ENCODE assay signal across 21 cellular contexts in the genomic region with DNA sequence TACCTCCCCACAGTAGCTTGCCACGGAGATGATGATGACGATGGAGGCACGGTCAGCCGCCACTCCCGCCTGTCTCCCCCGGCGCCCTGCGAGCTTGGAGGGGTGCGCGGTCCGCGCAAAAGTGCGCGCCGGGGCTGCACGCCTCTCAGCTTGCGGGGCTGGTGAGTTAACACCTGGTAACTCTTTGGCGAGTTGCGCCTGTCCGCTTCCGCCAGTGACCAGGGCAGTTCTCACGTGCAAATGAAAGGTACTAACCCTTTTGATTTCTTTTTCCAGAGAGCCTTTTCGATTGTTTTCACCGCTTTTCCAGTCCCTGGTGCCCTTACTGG. TPM values are rescaled to one million over a fixed set of nuclear protein-coding genes. Genes with fewer than 3 reads are reported as not detected.
DNase-seq lines count a peak whose midpoint lies in the region; ATAC-seq and TF ChIP-seq lines count a peak whose summit lies in the region.
"Had no signal": no experiment of that assay in that cellular context is flagged by ENCODE, and none has a peak within 500 bp of the region (broad histone marks: within the 10 kb centered on the region; RNA-seq: fewer than 3 reads in every experiment).

No MANE protein-coding gene starts in this region.

- H3K9me3 ChIP-seq in AG04450 (ENCODE audit: control insufficient read depth, insufficient read depth, low read length) (peaks cover 5% of the 10 kb centered on the region; the same call in 1 of the 2 replicates), endodermal cell (ENCODE audit: control insufficient read depth, low read length) (no peaks in the 10 kb centered on the region)
- H3K9me3 ChIP-seq: colonic mucosa had no signal

- H3K9me3 Mint-ChIP-seq in WTC11 (no peaks in the 10 kb centered on the region), endodermal cell (no peaks in the 10 kb centered on the region), nephron (no peaks in the 10 kb centered on the region)

- 3 to 5% methylated on average over 9 to 24 of the region's 24 CpGs for WGBS in endodermal cell (ENCODE audit: insufficient coverage in 1 of 2, insufficient read length in 1 of 2), 2 experiments

- H3K27ac Mint-ChIP-seq in WTC11: no peak overlapping the region
- H3K27ac Mint-ChIP-seq in endodermal cell: no peak overlapping the region
- H3K27ac Mint-ChIP-seq in nephron: no peak overlapping the region
- H3K27ac Mint-ChIP-seq: CD4-positive, alpha-beta memory T cell; natural killer cell treated with Interleukin-12 subunit alpha and Interleukin-12 subunit beta and Interleukin-15 and Interleukin-18, amount 100 ng/mL, for 72 hours; stimulated activated naive CD8-positive, alpha-beta T cell treated with anti-CD3 and anti-CD28 coated beads, Interleukin-15, amount 100 ng/mL, for 72 hours had no signal

- H3K27me3 ChIP-seq in AG04450 (ENCODE audit: control insufficient read depth, insufficient read depth, low read length) (no peaks in the 10 kb centered on the region), endodermal cell (ENCODE audit: control insufficient read depth, insufficient read depth, low read length, poor library complexity, severe bottlenecking) (peaks cover 72% of the 10 kb centered on the region)

- no peaks in the 10 kb centered on the region for H3K36me3 ChIP-seq in endodermal cell (ENCODE audit: control insufficient read depth, insufficient read depth, low read length)
- H3K36me3 ChIP-seq: colonic mucosa had no signal

- peaks cover 59% of the 10 kb centered on the region for H3K27me3 Mint-ChIP-seq in WTC11 (ENCODE audit: low read depth)
- peaks cover 54% of the 10 kb centered on the region for H3K27me3 Mint-ChIP-seq in endodermal cell (ENCODE audit: insufficient read depth)
- peaks cover 89% of the 10 kb centered on the region for H3K27me3 Mint-ChIP-seq in nephron (ENCODE audit: low read depth)

- CTCF ChIA-PET in AG04450 (lab: Charles Lee): no interaction called here
- CTCF ChIA-PET in WTC11 (lab: Charles Lee): no interaction called here

- ATAC-seq in WTC11 (no peak), GM18505 (IDR thresholded peaks at IDR 0.05; ENCODE audit: unreplicated experiment) (no peak), GM19467 (IDR thresholded peaks at IDR 0.05; ENCODE audit: unreplicated experiment) (no peak)
- ATAC-seq: natural killer cell treated with Interleukin-12 subunit alpha and Interleukin-12 subunit beta and Interleukin-15 and Interleukin-18, amount 100 ng/mL, for 72 hours; stimulated activated naive CD8-positive, alpha-beta T cell treated with anti-CD3 and anti-CD28 coated beads, Interleukin-15, amount 100 ng/mL, for 72 hours had no signal

- H3K27ac ChIP-seq in AG04450 (ENCODE audit: low read depth, low read length) (no peak overlapping the region), endodermal cell (ENCODE audit: low read depth, low read length) (no peak overlapping the region)
- H3K27ac ChIP-seq: colonic mucosa, SK-N-MC had no signal

- TF ChIP-seq CTCF in AG04450 (IDR thresholded peaks at IDR 0.05; ENCODE audit: low read depth, low read length) (no peak), WTC11 (IDR thresholded peaks at IDR 0.05) (no peak), endodermal cell (conservative IDR thresholded peaks at IDR 0.05) (no peak), nephron (IDR thresholded peaks at IDR 0.05; ENCODE audit: unreplicated experiment in 3 of 3) (no peak)

- TF ChIP-seq POLR2A in GM18505 (IDR thresholded peaks at IDR 0.05; ENCODE audit: borderline replicate concordance, extremely low read depth, insufficient read depth, insufficient read length): no peak

- POLR2A ChIA-PET in AG04450 (lab: Yijun Ruan, JAX): no interaction called here
- POLR2A ChIA-PET in WTC11 (lab: Charles Lee): no interaction called here

- H3K4me3 Mint-ChIP-seq in WTC11: peak overlapping the region; percentile 72
- peak overlapping the region; percentile 65 for H3K4me3 Mint-ChIP-seq in endodermal cell
- peak overlapping the region; percentile 71 to 85 (median 84) for H3K4me3 Mint-ChIP-seq in nephron
- H3K4me3 Mint-ChIP-seq: natural killer cell treated with Interleukin-12 subunit alpha and Interleukin-12 subunit beta and Interleukin-15 and Interleukin-18, amount 100 ng/mL, for 72 hours; stimulated activated naive CD8-positive, alpha-beta T cell treated with anti-CD3 and anti-CD28 coated beads, Interleukin-15, amount 100 ng/mL, for 72 hours had no signal

- H3K9ac ChIP-seq in endodermal cell (ENCODE audit: extremely low read depth, low read length, poor library complexity, severe bottlenecking): no peak overlapping the region

- H3K36me3 Mint-ChIP-seq in WTC11 (no peaks in the 10 kb centered on the region), endodermal cell (ENCODE audit: low read depth) (no peaks in the 10 kb centered on the region), nephron (ENCODE audit: low read depth) (peaks cover 10% of the 10 kb centered on the region)
- H3K36me3 Mint-ChIP-seq: CD4-positive, alpha-beta memory T cell had no signal

- DNase-seq in AG04450 (ENCODE audit: low read depth, low spot score): no peak
- peak; percentile 18 for DNase-seq in WTC11 (ENCODE audit: low spot score)
- DNase-seq in endodermal cell: peak; percentile 54
- no peak for DNase-seq in HUDEP-2 (lab: John Stamatoyannopoulos, UW; ENCODE audit: unreplicated experiment in 76 of 76)
- no peak for DNase-seq in SK-N-DZ (ENCODE audit: low spot score)
- DNase-seq: activated gamma-delta T cell; amniotic stem cell; CD4-positive, alpha-beta memory T cell; colonic mucosa; DND-41; foreskin melanocyte; GOT3; NCI-H187; stimulated activated naive CD8-positive, alpha-beta T cell treated with anti-CD3 and anti-CD28 coated beads, Interleukin-15, amount 100 ng/mL, for 72 hours; T-helper 9 cell had no signal

- H3K4me1 ChIP-seq in endodermal cell (ENCODE audit: control insufficient read depth, insufficient read depth, low read length): peaks cover 8% of the 10 kb centered on the region
- H3K4me1 ChIP-seq: colonic mucosa had no signal

- peaks cover 58% of the 10 kb centered on the region for H3K4me1 Mint-ChIP-seq in WTC11
- peaks cover 36% of the 10 kb centered on the region for H3K4me1 Mint-ChIP-seq in endodermal cell
- peaks cover 23% of the 10 kb centered on the region for H3K4me1 Mint-ChIP-seq in nephron
- H3K4me1 Mint-ChIP-seq: stimulated activated naive CD8-positive, alpha-beta T cell treated with anti-CD3 and anti-CD28 coated beads, Interleukin-15, amount 100 ng/mL, for 72 hours had no signal

- H3K4me3 ChIP-seq in AG04450 (ENCODE audit: low read depth, low read length) (peak overlapping the region; percentile 67), endodermal cell (ENCODE audit: low read length) (peak overlapping the region; percentile 79)
- H3K4me3 ChIP-seq: colonic mucosa, SK-N-MC had no signal

TF ChIP-seq in WTC11, 78 proteins besides CTCF, POLR2A, EP300 and RAD21 (continues in another document):
- TF ChIP-seq SMAD3 (CRISPR knock-in tag; IDR thresholded peaks at IDR 0.05; ENCODE audit: borderline replicate concordance): no peak
- no peak for TF ChIP-seq NR2C2 (CRISPR knock-in tag; IDR thresholded peaks at IDR 0.05)
- no peak for TF ChIP-seq ZNF396 (CRISPR knock-in tag; IDR thresholded peaks at IDR 0.05; ENCODE audit: borderline replicate concordance)
- TF ChIP-seq, protein P1, sequence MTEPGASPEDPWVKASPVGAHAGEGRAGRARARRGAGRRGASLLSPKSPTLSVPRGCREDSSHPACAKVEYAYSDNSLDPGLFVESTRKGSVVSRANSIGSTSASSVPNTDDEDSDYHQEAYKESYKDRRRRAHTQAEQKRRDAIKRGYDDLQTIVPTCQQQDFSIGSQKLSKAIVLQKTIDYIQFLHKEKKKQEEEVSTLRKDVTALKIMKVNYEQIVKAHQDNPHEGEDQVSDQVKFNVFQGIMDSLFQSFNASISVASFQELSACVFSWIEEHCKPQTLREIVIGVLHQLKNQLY (CRISPR knock-in tag; IDR thresholded peaks at IDR 0.05): no peak
- TF ChIP-seq OVOL2 (CRISPR knock-in tag; IDR thresholded peaks at IDR 0.05; ENCODE audit: borderline replicate concordance): no peak
- TF ChIP-seq, protein P2, sequence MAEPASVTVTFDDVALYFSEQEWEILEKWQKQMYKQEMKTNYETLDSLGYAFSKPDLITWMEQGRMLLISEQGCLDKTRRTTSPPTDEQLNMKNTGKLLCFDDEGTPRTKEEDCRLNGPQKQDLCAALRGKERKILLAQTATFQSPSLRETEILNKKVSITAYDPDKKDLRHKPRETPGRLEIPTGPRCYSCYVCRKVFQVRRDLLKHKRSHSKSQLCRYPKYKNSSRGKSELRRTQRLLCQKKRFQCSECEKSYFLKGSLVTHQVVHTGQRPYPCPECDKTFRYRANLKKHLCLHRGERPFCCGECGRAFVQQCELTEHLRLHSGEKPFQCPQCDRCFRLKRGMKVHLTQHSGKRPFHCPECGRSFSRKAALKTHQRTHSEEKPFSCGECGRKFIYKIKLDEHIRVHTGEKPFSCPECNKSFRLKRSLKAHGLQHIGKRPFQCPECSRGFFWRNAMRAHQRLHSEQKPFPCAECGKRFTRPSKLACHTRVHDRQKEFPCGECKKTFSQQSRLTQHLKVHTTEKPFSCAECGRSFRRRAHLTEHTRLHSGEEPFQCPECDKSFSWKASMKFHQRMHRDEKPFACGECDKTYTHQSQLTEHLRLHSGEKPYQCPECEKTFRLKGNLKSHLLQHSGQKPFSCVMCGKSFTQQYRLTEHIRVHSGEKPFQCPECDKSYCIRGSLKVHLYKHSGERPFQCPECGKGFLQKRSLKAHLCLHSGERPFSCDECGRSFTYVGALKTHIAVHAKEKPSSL (CRISPR knock-in tag; conservative IDR thresholded peaks at IDR 0.05): no peak
- TF ChIP-seq ZSCAN18 (CRISPR knock-in tag; IDR thresholded peaks at IDR 0.05): no peak

RNA-seq across cellular contexts. Expression of gene GRIK2, which starts 6.1 kb away (rescaled TPM):
- polyA plus RNA-seq in AG04450 (2011; rRNA removed): 10.6 and 12.8 TPM in 2 replicates
- polyA minus RNA-seq in AG04450 (2011; rRNA and poly(A)+ RNA removed): 36.1 and 45.0 TPM in 2 replicates
- total RNA-seq in WTC11 (2021) (2.7 to 6.0 TPM (median 5.2 TPM) in 3 replicates), endodermal cell (1 to 10 TPM in 1 of 2 donors, under 1 TPM in 1; 1.00 to 4.5 TPM)
- 2.2 TPM for polyA plus RNA-seq in endodermal cell (2013, experiment 1 of 2)
- polyA plus RNA-seq in endodermal cell (2013, experiment 2 of 2): 2.1 TPM
- polyA plus RNA-seq in SK-N-DZ (2014; cell fraction: cytosol; rRNA removed): 6.7 and 11.2 TPM in 2 replicates
- 34.1 and 38.3 TPM in 2 replicates for polyA plus RNA-seq in SK-N-DZ (2014; cell fraction: nucleus; rRNA removed)
- total RNA-seq: CD4-positive, alpha-beta memory T cell; lung microvascular endothelial cell; natural killer cell treated with Interleukin-12 subunit alpha and Interleukin-12 subunit beta and Interleukin-15 and Interleukin-18, amount 100 ng/mL, for 72 hours had no signal
- polyA plus RNA-seq: CD4-positive, alpha-beta memory T cell had no signal

Comparison
In these comparisons a context has a peak if more than half of its experiments do, and no peak if none do; other contexts are left out.
1. DNase-seq: peak in WTC11 (single experiment) and endodermal cell (single experiment); none in AG04450 (single experiment), HUDEP-2 (0 of 76) and SK-N-DZ (single experiment).
2. Peak in every context shown above with its lines, with median percentiles within 50 percentile points of each other: H3K4me3 Mint-ChIP-seq.